In the genomic region with DNA sequence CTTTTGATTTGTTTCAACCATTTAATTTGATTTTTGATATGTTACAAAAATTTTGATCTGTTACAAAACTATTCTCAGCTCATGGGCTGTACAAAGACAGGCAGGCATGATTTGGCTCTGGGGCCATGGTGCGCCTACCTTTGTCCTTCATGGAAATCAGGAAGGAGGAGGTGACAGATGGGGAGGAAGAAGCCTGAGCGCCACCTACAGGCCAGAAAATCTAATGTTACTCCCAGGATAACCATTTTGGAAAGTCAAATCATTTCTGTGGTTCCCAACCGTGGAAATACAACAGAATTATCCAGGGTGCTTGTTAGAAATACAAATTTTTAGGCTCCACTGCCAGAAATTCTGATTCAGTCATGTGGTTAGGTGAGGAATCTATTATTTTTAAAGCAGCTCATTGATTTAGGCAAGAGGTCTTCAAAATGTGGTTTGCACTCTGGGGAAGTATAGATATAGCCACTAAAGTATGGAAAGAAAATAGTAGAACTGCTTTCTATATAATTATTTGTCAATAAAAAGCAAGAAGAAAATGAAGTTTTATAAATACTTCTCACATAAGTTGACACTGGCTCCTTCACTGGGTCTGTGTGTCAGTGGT, we compare ENCODE assay signal across 9 cellular contexts.
DNase-seq lines count a peak whose midpoint lies in the region; ATAC-seq, FAIRE-seq and TF ChIP-seq lines count a peak whose summit lies in the region.
"Had no signal": no experiment of that assay in that cellular context is flagged by ENCODE, and none has a peak within 500 bp of the region (broad histone marks: within the 10 kb centered on the region; RNA-seq: fewer than 3 reads in every experiment).

No MANE protein-coding gene starts in this region.

- no peak overlapping the region for H2AFZ ChIP-seq in GM12878 (ENCODE audit: control insufficient read depth, low read depth, low read length)

- CTCF ChIA-PET in GM12878 (lab: Yijun Ruan, JAX) = interaction anchor here (0.7 to 11.5 kb wide), 61 partner anchors 11 to 551 kb away, joined by 3 to 127 read pairs (median 4); a partner anchor contains a TSS

- peak; percentile 81 for TF ChIP-seq RAD21 in GM12878 (IDR thresholded peaks at IDR 0.05; ENCODE audit: insufficient read depth, low read depth, low read length)

- peak; percentile 64 for FAIRE-seq in GM12878 (lab: Jason Lieb, UNC)

- H3K9me3 ChIP-seq in GM12878 (replicated peaks; ENCODE audit: control insufficient read depth, insufficient read depth, low read length) = no peaks in the 10 kb centered on the region

- no peak overlapping the region for H3K27ac Mint-ChIP-seq in nephron progenitor cell
- H3K27ac Mint-ChIP-seq in activated T-helper 1 cell treated with anti-CD3 and anti-CD28 coated beads, Interleukin-12 subunit alpha, Interleukin-12 subunit beta, Interleukin-2, Interleukin-4 antibody, amounts not matched to agents 30 ng/mL and 10 ng/mL and 1 ng/mL, durations not matched to agents 14 hours and 24 hours and 36 hours = no peak overlapping the region
- H3K27ac Mint-ChIP-seq: stimulated activated naive B cell treated with anti-CD40 and anti-IgM and Interleukin-4, amounts not matched to agents 10 μg/mL and 1 μg/mL and 100 μg/mL, for 72 hours had no signal

- DNase-seq in AG08396 (ENCODE audit: low spot score) = peak; percentile 33
- peak; percentile 48 for DNase-seq in GM12865 (ENCODE audit: low read depth)
- DNase-seq in NCI-H1048 (lab: John Stamatoyannopoulos, UW) = peak; percentile 16
- DNase-seq in GM12878 (ENCODE audit: low read depth, low spot score) = no peak
- peak; percentile 46 for DNase-seq in nephron progenitor cell
- DNase-seq in activated T-helper 1 cell treated with anti-CD3 and anti-CD28 coated beads, Interleukin-12 subunit alpha, Interleukin-12 subunit beta, Interleukin-2, Interleukin-4 antibody, amounts not matched to agents 30 ng/mL and 10 ng/mL and 1 ng/mL, durations not matched to agents 14 hours and 24 hours and 36 hours (ENCODE audit: low spot score) = no peak
- DNase-seq in medulla oblongata (ENCODE audit: extremely low spot score) = no peak
- DNase-seq: stimulated activated naive B cell treated with anti-CD40 and anti-IgM and Interleukin-4, amounts not matched to agents 10 μg/mL and 1 μg/mL and 100 μg/mL, for 72 hours had no signal

- H3K36me3 Mint-ChIP-seq in nephron progenitor cell (ENCODE audit: low read depth) = no peaks in the 10 kb centered on the region
- no peaks in the 10 kb centered on the region for H3K36me3 Mint-ChIP-seq in activated T-helper 1 cell treated with anti-CD3 and anti-CD28 coated beads, Interleukin-12 subunit alpha, Interleukin-12 subunit beta, Interleukin-2, Interleukin-4 antibody, amounts not matched to agents 30 ng/mL and 10 ng/mL and 1 ng/mL, durations not matched to agents 14 hours and 24 hours and 36 hours (ENCODE audit: low read depth)
- H3K36me3 Mint-ChIP-seq: stimulated activated naive B cell treated with anti-CD40 and anti-IgM and Interleukin-4, amounts not matched to agents 10 μg/mL and 1 μg/mL and 100 μg/mL, for 72 hours had no signal

- RAD21 ChIA-PET in GM12878 (lab: Charles Lee; ENCODE audit: unreplicated experiment) = interaction anchor here (0.8 to 4.8 kb wide), 23 partner anchors 13 to 548 kb away, joined by 3 to 64 read pairs (median 7); a partner anchor contains a TSS

- TF ChIP-seq CTCF in GM12865 (IDR thresholded peaks at IDR 0.05; ENCODE audit: insufficient read depth, low read depth, low read length, missing control alignments) = peak; percentile 62
- peak; percentile 64 to 68 (median 66) for TF ChIP-seq CTCF in GM12878 (IDR thresholded peaks at IDR 0.05 in 2 of 3, conservative IDR thresholded peaks at IDR 0.05 in 1 of 3; ENCODE audit: control insufficient read depth in 2 of 3, extremely low read depth in 1 of 3, insufficient read depth in 1 of 3, low read depth in 3 of 3, low read length in 3 of 3)
- TF ChIP-seq CTCF in nephron progenitor cell (IDR thresholded peaks at IDR 0.05) = peak; percentile 48

- TF ChIP-seq POLR2A in GM12878 (IDR thresholded peaks at IDR 0.05; ENCODE audit: low read depth, low read length) = no peak

- no peaks in the 10 kb centered on the region for H3K4me1 ChIP-seq in GM12878 (ENCODE audit: control insufficient read depth, insufficient read depth, low read length)

- H3K27me3 Mint-ChIP-seq in nephron progenitor cell (ENCODE audit: low read depth, poor library complexity) = peaks cover 3% of the 10 kb centered on the region
- H3K27me3 Mint-ChIP-seq in activated T-helper 1 cell treated with anti-CD3 and anti-CD28 coated beads, Interleukin-12 subunit alpha, Interleukin-12 subunit beta, Interleukin-2, Interleukin-4 antibody, amounts not matched to agents 30 ng/mL and 10 ng/mL and 1 ng/mL, durations not matched to agents 14 hours and 24 hours and 36 hours (ENCODE audit: insufficient read depth) = peaks cover 10% of the 10 kb centered on the region

- no peak overlapping the region for H3K9ac ChIP-seq in GM12878 (ENCODE audit: control insufficient read depth, insufficient read depth, low read length)

- in situ Hi-C loops in GM12878 (cut with MboI) = loop anchor here (5.0 kb wide), 1 partner anchor 140 kb away; no protein-coding TSS in a partner anchor

- no peaks in the 10 kb centered on the region for H4K20me1 ChIP-seq in GM12878 (ENCODE audit: control insufficient read depth, insufficient read depth)

- H3K36me3 ChIP-seq in GM12878 (ENCODE audit: control insufficient read depth in 2 of 2, insufficient read depth in 2 of 2, low read length in 1 of 2) = no peaks in the 10 kb centered on the region

- WGBS in GM12878 (ENCODE audit: insufficient coverage, insufficient replicate concordance, low lambda C conversion rate, missing lambda C conversion rate) = 2% methylated on average over 3 of the region's 3 CpGs

- H3K4me3 Mint-ChIP-seq in nephron progenitor cell = no peak overlapping the region
- no peak overlapping the region for H3K4me3 Mint-ChIP-seq in activated T-helper 1 cell treated with anti-CD3 and anti-CD28 coated beads, Interleukin-12 subunit alpha, Interleukin-12 subunit beta, Interleukin-2, Interleukin-4 antibody, amounts not matched to agents 30 ng/mL and 10 ng/mL and 1 ng/mL, durations not matched to agents 14 hours and 24 hours and 36 hours
- H3K4me3 Mint-ChIP-seq: stimulated activated naive B cell treated with anti-CD40 and anti-IgM and Interleukin-4, amounts not matched to agents 10 μg/mL and 1 μg/mL and 100 μg/mL, for 72 hours had no signal

- no peaks in the 10 kb centered on the region for H3K79me2 ChIP-seq in GM12878 (ENCODE audit: control insufficient read depth, insufficient read depth, low read length)

- POLR2A ChIA-PET in GM12878 (lab: Charles Lee) = interaction anchor here (0.6 kb wide), 1 partner anchor 510 kb away, joined by 4 read pairs; no protein-coding TSS in a partner anchor

- no peaks in the 10 kb centered on the region for H3K9me3 Mint-ChIP-seq in nephron progenitor cell
- no peaks in the 10 kb centered on the region for H3K9me3 Mint-ChIP-seq in activated T-helper 1 cell treated with anti-CD3 and anti-CD28 coated beads, Interleukin-12 subunit alpha, Interleukin-12 subunit beta, Interleukin-2, Interleukin-4 antibody, amounts not matched to agents 30 ng/mL and 10 ng/mL and 1 ng/mL, durations not matched to agents 14 hours and 24 hours and 36 hours
- H3K9me3 Mint-ChIP-seq: stimulated activated naive B cell treated with anti-CD40 and anti-IgM and Interleukin-4, amounts not matched to agents 10 μg/mL and 1 μg/mL and 100 μg/mL, for 72 hours had no signal

- BruUV-seq in GM12878 (replicated peaks; lab: Mats Ljungman, UMichigan) = no TSS peak

- ATAC-seq in GM12878 = peak; percentile 69
- no peak for ATAC-seq in HG03025 (IDR thresholded peaks at IDR 0.05; ENCODE audit: low FRiP score, unreplicated experiment)

- intact Hi-C loops in GM12878 (cut with micrococcal nuclease; ENCODE audit: unreplicated experiment) = loop anchor here (1.0 to 5.0 kb wide), 4 partner anchors 34 to 546 kb away; a partner anchor contains a TSS
- intact Hi-C loops in activated T-helper 1 cell treated with anti-CD3 and anti-CD28 coated beads, Interleukin-12 subunit alpha, Interleukin-12 subunit beta, Interleukin-2, Interleukin-4 antibody, amounts not matched to agents 30 ng/mL and 10 ng/mL and 1 ng/mL, durations not matched to agents 14 hours and 24 hours and 36 hours (cut with micrococcal nuclease) = loop anchor here (5.0 kb wide), 1 partner anchor 160 kb away; no protein-coding TSS in a partner anchor

- H3K27me3 ChIP-seq in GM12878 (replicated peaks in 1 of 2; ENCODE audit: control insufficient read depth in 2 of 2, insufficient read depth in 2 of 2, low read length in 1 of 2) = no peaks in the 10 kb centered on the region

- no peak for TF ChIP-seq EP300 in GM12878 (IDR thresholded peaks at IDR 0.05; ENCODE audit: borderline replicate concordance in 1 of 2, control insufficient read depth in 1 of 2, low read depth in 2 of 2, low read length in 2 of 2)

- SMC1A ChIA-PET in GM12878 (lab: Charles Lee; ENCODE audit: uncharacterized antibody, unreplicated experiment) = interaction anchor here (0.6 to 11.4 kb wide), 45 partner anchors 9 to 500 kb away, joined by 3 to 183 read pairs (median 4); a partner anchor contains a TSS

- no peak overlapping the region for H3K27ac ChIP-seq in GM12878 (ENCODE audit: control insufficient read depth, insufficient read depth)

- H3K4me3 ChIP-seq in GM12865 (ENCODE audit: low read depth, low read length) = no peak overlapping the region
- H3K4me3 ChIP-seq in GM12878 = no peak overlapping the region

- H3K4me2 ChIP-seq in GM12878 (ENCODE audit: control insufficient read depth, insufficient read depth) = no peak overlapping the region

- H3K4me1 Mint-ChIP-seq in nephron progenitor cell = peaks cover 6% of the 10 kb centered on the region
- H3K4me1 Mint-ChIP-seq in activated T-helper 1 cell treated with anti-CD3 and anti-CD28 coated beads, Interleukin-12 subunit alpha, Interleukin-12 subunit beta, Interleukin-2, Interleukin-4 antibody, amounts not matched to agents 30 ng/mL and 10 ng/mL and 1 ng/mL, durations not matched to agents 14 hours and 24 hours and 36 hours (ENCODE audit: low read depth) = no peaks in the 10 kb centered on the region
- H3K4me1 Mint-ChIP-seq: stimulated activated naive B cell treated with anti-CD40 and anti-IgM and Interleukin-4, amounts not matched to agents 10 μg/mL and 1 μg/mL and 100 μg/mL, for 72 hours had no signal

TF ChIP-seq in GM12878, 131 proteins besides CTCF, POLR2A, EP300 and RAD21:
- TF ChIP-seq IKZF2 (IDR thresholded peaks at IDR 0.05) = peak; percentile 50 to 65; a peak in 2 of 4 replicates
- TF ChIP-seq RFX5 (IDR thresholded peaks at IDR 0.05; ENCODE audit: low read depth, low read length) = no peak
- TF ChIP-seq SUZ12 (IDR thresholded peaks at IDR 0.05; ENCODE audit: unreplicated experiment) = no peak
- peak; percentile 60; the same call in 1 of the 2 replicates for TF ChIP-seq SMC3 (IDR thresholded peaks at IDR 0.05; ENCODE audit: borderline replicate concordance, low read length)
- peak; percentile 62; the same call in 1 of the 2 replicates for TF ChIP-seq IKZF1 (conservative IDR thresholded peaks at IDR 0.05)
- TF ChIP-seq EED (IDR thresholded peaks at IDR 0.05; ENCODE audit: low read depth) = peak; percentile 65; the same call in 1 of the 2 replicates
- peak; percentile 67 for TF ChIP-seq YY1 (IDR thresholded peaks at IDR 0.05; ENCODE audit: low read depth, low read length)
- TF ChIP-seq IRF4 (IDR thresholded peaks at IDR 0.05; ENCODE audit: low read depth, low read length) = peak; percentile 59; the same call in 1 of the 2 replicates

Comparison
In these comparisons a context has a peak if more than half of its experiments do, and no peak if none do; other contexts are left out.
1. DNase-seq: peak in AG08396 (single experiment), GM12865 (single experiment), NCI-H1048 (single experiment) and nephron progenitor cell (single experiment); none in GM12878 (single experiment), activated T-helper 1 cell treated with anti-CD3 and anti-CD28 coated beads, Interleukin-12 subunit alpha, Interleukin-12 subunit beta, Interleukin-2, Interleukin-4 antibody, amounts not matched to agents 30 ng/mL and 10 ng/mL and 1 ng/mL, durations not matched to agents 14 hours and 24 hours and 36 hours (single experiment) and medulla oblongata (single experiment).
2. Peak in every context shown above with its lines, with median percentiles within 50 percentile points of each other: CTCF ChIP-seq.